In the genomic region with DNA sequence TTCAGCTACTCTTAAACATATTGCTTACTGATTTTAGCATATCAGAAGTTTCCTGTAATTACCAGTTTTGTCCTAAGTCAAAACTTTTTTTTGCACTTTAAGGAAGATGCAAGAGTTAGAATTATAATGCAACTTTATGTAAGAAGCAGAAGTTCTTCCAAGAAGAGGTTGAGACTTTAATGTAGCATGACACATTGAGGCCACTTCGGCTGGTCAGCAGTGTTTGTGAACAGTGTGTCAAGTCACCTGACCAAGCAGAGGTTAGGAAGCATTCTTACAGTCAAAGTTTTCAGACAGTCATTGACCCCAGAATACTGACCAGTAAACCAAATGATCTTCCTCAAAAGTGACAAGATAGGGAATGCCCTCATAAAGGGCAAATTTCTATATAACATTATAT, we compare ENCODE assay signal across 1 cellular context.
TF ChIP-seq lines count a peak whose summit lies in the region.

No MANE protein-coding gene starts in this region.

TF ChIP-seq in GM12878, 131 proteins besides CTCF, POLR2A, EP300 and RAD21:
- TF ChIP-seq, protein P1, sequence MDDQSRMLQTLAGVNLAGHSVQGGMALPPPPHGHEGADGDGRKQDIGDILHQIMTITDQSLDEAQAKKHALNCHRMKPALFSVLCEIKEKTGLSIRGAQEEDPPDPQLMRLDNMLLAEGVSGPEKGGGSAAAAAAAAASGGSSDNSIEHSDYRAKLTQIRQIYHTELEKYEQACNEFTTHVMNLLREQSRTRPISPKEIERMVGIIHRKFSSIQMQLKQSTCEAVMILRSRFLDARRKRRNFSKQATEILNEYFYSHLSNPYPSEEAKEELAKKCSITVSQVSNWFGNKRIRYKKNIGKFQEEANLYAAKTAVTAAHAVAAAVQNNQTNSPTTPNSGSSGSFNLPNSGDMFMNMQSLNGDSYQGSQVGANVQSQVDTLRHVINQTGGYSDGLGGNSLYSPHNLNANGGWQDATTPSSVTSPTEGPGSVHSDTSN (IDR thresholded peaks at IDR 0.05; ENCODE audit: insufficient replicate concordance, low read depth, low read length) = no peak
- TF ChIP-seq MYB (IDR thresholded peaks at IDR 0.05; ENCODE audit: borderline replicate concordance, low read depth, low read length) (no peak), LARP7 (IDR thresholded peaks at IDR 0.05) (no peak), POLR2AphosphoS2 (IDR thresholded peaks at IDR 0.05; ENCODE audit: low read depth, low read length) (no peak), POLR2AphosphoS5 (IDR thresholded peaks at IDR 0.05; ENCODE audit: low read length) (no peak), TARDBP (IDR thresholded peaks at IDR 0.05; ENCODE audit: borderline replicate concordance) (no peak), SP1 (IDR thresholded peaks at IDR 0.05; ENCODE audit: low read depth, low read length) (no peak), BRCA1 (IDR thresholded peaks at IDR 0.05; ENCODE audit: low read depth, low read length) (no peak)
- TF ChIP-seq, protein P2, sequence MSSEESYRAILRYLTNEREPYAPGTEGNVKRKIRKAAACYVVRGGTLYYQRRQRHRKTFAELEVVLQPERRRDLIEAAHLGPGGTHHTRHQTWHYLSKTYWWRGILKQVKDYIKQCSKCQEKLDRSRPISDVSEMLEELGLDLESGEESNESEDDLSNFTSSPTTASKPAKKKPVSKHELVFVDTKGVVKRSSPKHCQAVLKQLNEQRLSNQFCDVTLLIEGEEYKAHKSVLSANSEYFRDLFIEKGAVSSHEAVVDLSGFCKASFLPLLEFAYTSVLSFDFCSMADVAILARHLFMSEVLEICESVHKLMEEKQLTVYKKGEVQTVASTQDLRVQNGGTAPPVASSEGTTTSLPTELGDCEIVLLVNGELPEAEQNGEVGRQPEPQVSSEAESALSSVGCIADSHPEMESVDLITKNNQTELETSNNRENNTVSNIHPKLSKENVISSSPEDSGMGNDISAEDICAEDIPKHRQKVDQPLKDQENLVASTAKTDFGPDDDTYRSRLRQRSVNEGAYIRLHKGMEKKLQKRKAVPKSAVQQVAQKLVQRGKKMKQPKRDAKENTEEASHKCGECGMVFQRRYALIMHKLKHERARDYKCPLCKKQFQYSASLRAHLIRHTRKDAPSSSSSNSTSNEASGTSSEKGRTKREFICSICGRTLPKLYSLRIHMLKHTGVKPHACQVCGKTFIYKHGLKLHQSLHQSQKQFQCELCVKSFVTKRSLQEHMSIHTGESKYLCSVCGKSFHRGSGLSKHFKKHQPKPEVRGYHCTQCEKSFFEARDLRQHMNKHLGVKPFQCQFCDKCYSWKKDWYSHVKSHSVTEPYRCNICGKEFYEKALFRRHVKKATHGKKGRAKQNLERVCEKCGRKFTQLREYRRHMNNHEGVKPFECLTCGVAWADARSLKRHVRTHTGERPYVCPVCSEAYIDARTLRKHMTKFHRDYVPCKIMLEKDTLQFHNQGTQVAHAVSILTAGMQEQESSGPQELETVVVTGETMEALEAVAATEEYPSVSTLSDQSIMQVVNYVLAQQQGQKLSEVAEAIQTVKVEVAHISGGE (CRISPR knock-in tag; IDR thresholded peaks at IDR 0.05) = no peak
